15 cellular contexts compared by ENCODE assay signal in genomic region chrX:154049209-154050112, GRCh38. TPM values are rescaled to one million over a fixed set of nuclear protein-coding genes. Genes with fewer than 3 reads are reported as not detected.
A peak's percentile ranks its signal among the peaks of the same experiment; 100 is the strongest.
DNase-seq lines count a peak whose midpoint lies in the region; ATAC-seq and TF ChIP-seq lines count a peak whose summit lies in the region.
"Had no signal": no experiment of that assay in that cellular context is flagged by ENCODE, and none has a peak within 500 bp of the region (broad histone marks: within the 10 kb centered on the region; RNA-seq: fewer than 3 reads in every experiment).

No MANE protein-coding gene starts in this region.

- H3K27ac Mint-ChIP-seq in activated naive CD4-positive, alpha-beta T cell treated with anti-CD3 and anti-CD28 coated beads, Interleukin-2, amount 50 U/mL, for 72 hours: peak overlapping the region; percentile 67 to 89
- peak overlapping the region in 7 of 9 donors; percentile 6 to 86 (median 39) for H3K27ac Mint-ChIP-seq in naive thymus-derived CD4-positive, alpha-beta T cell
- H3K27ac Mint-ChIP-seq: B cell had no signal

- H3K27me3 Mint-ChIP-seq in naive thymus-derived CD4-positive, alpha-beta T cell: no peaks in the 10 kb centered on the region
- H3K27me3 Mint-ChIP-seq: B cell had no signal

- H3K27ac ChIP-seq in left ventricle myocardium inferior (replicated peaks) (peak overlapping the region; percentile 73), right atrium auricular region (no peak overlapping the region), transverse colon (peak overlapping the region in 3 of 4 donors; percentile 17 to 60 (median 24))
- H3K27ac ChIP-seq in naive thymus-derived CD4-positive, alpha-beta T cell (ENCODE audit: low read depth, low read length): no peak overlapping the region
- H3K27ac ChIP-seq: parathyroid adenoma had no signal

- no peak overlapping the region for H3K4me3 Mint-ChIP-seq in naive thymus-derived CD4-positive, alpha-beta T cell
- H3K4me3 Mint-ChIP-seq: B cell had no signal

- no peak for DNase-seq in left ventricle myocardium inferior
- no peak for DNase-seq in right atrium auricular region (ENCODE audit: low spot score)
- no peak for DNase-seq in activated naive CD4-positive, alpha-beta T cell treated with anti-CD3 and anti-CD28 coated beads, Interleukin-2, amount 50 U/mL, for 72 hours (ENCODE audit: low spot score in 2 of 2)
- no peak for DNase-seq in naive thymus-derived CD4-positive, alpha-beta T cell
- no peak for DNase-seq in transverse colon
- no peak for DNase-seq in midbrain (lab: John Stamatoyannopoulos, UW)
- DNase-seq in NCI-H1436 treated with DMSO at 0.1 percent for 48 hours (lab: John Stamatoyannopoulos, UW): no peak
- DNase-seq: activated effector memory CD4-positive, alpha-beta T cell treated with anti-CD3 and anti-CD28 coated beads, Interleukin-2, amount 50 U/mL, for 16 hours; EL; NCI-H1105; NCI-H345; OCI-M1 had no signal

- H3K4me3 ChIP-seq in left ventricle myocardium inferior (no peak overlapping the region), right atrium auricular region (no peak overlapping the region), transverse colon (no peak overlapping the region)
- H3K4me3 ChIP-seq in naive thymus-derived CD4-positive, alpha-beta T cell (ENCODE audit: low read length): no peak overlapping the region

- TF ChIP-seq EP300 in transverse colon (IDR thresholded peaks at IDR 0.05; ENCODE audit: low read depth): no peak

- POLR2A ChIA-PET in naive thymus-derived CD4-positive, alpha-beta T cell (lab: Charles Lee): interaction anchor here (0.8 kb wide), 1 partner anchor 29 kb away, joined by 4 read pairs; no protein-coding TSS in a partner anchor

- TF ChIP-seq POLR2A in transverse colon (IDR thresholded peaks at IDR 0.05): no peak

- WGBS in transverse colon (ENCODE audit: low coverage in 1 of 2), 2 donors: 67 to 74% methylated on average over 4 to 13 of the region's 13 CpGs

- no peaks in the 10 kb centered on the region for H3K9me3 ChIP-seq in left ventricle myocardium inferior (replicated peaks)
- no peaks in the 10 kb centered on the region for H3K9me3 ChIP-seq in right atrium auricular region
- no peaks in the 10 kb centered on the region for H3K9me3 ChIP-seq in naive thymus-derived CD4-positive, alpha-beta T cell (ENCODE audit: control insufficient read depth in 2 of 3, low read length in 3 of 3)
- no peaks in the 10 kb centered on the region for H3K9me3 ChIP-seq in transverse colon

- ATAC-seq in activated naive CD4-positive, alpha-beta T cell treated with anti-CD3 and anti-CD28 coated beads, Interleukin-2, amount 50 U/mL, for 72 hours: no peak
- ATAC-seq in naive thymus-derived CD4-positive, alpha-beta T cell: no peak
- ATAC-seq in GM21717 (IDR thresholded peaks at IDR 0.05; ENCODE audit: unreplicated experiment): no peak

- peaks cover 0 to 15% of the 10 kb centered on the region in 2 donors for H3K36me3 Mint-ChIP-seq in activated naive CD4-positive, alpha-beta T cell treated with anti-CD3 and anti-CD28 coated beads, Interleukin-2, amount 50 U/mL, for 72 hours
- H3K36me3 Mint-ChIP-seq in naive thymus-derived CD4-positive, alpha-beta T cell: peaks cover 0 to 31% (median 11%) of the 10 kb centered on the region in 5 donors

- no peaks in the 10 kb centered on the region for H3K27me3 ChIP-seq in left ventricle myocardium inferior (ENCODE audit: low read depth)
- H3K27me3 ChIP-seq in right atrium auricular region: peaks cover 0 to 3% of the 10 kb centered on the region in 2 donors
- no peaks in the 10 kb centered on the region for H3K27me3 ChIP-seq in naive thymus-derived CD4-positive, alpha-beta T cell (ENCODE audit: control insufficient read depth in 2 of 2, insufficient read depth in 2 of 2, low read length in 2 of 2)
- H3K27me3 ChIP-seq in transverse colon: no peaks in the 10 kb centered on the region

- TF ChIP-seq CTCF in left ventricle myocardium inferior (IDR thresholded peaks at IDR 0.05; ENCODE audit: borderline replicate concordance): no peak
- TF ChIP-seq CTCF in right atrium auricular region (IDR thresholded peaks at IDR 0.05): no peak
- no peak for TF ChIP-seq CTCF in transverse colon (IDR thresholded peaks at IDR 0.05)

- peaks cover 30 to 55% (median 50%) of the 10 kb centered on the region in 7 donors for H3K4me1 Mint-ChIP-seq in naive thymus-derived CD4-positive, alpha-beta T cell

- H3K4me1 ChIP-seq in left ventricle myocardium inferior (peaks cover 75% of the 10 kb centered on the region), right atrium auricular region (peaks cover 0 to 69% of the 10 kb centered on the region in 2 donors), transverse colon (peaks cover 0 to 43% (median 6%) of the 10 kb centered on the region in 4 donors)
- no peaks in the 10 kb centered on the region for H3K4me1 ChIP-seq in naive thymus-derived CD4-positive, alpha-beta T cell (ENCODE audit: control insufficient read depth in 2 of 2, insufficient read depth in 2 of 2, low read length in 2 of 2)

- H3K36me3 ChIP-seq in left ventricle myocardium inferior: no peaks in the 10 kb centered on the region
- no peaks in the 10 kb centered on the region for H3K36me3 ChIP-seq in right atrium auricular region
- peaks cover 0 to 49% (median 7%) of the 10 kb centered on the region in 3 experiments for H3K36me3 ChIP-seq in naive thymus-derived CD4-positive, alpha-beta T cell (ENCODE audit: control insufficient read depth in 2 of 3, insufficient read depth in 3 of 3, low read length in 3 of 3)
- no peaks in the 10 kb centered on the region for H3K36me3 ChIP-seq in transverse colon

- no peaks in the 10 kb centered on the region for H3K9me3 Mint-ChIP-seq in activated naive CD4-positive, alpha-beta T cell treated with anti-CD3 and anti-CD28 coated beads, Interleukin-2, amount 50 U/mL, for 72 hours
- peaks cover 0 to 1% (median 0%) of the 10 kb centered on the region in 11 donors for H3K9me3 Mint-ChIP-seq in naive thymus-derived CD4-positive, alpha-beta T cell

- in situ Hi-C loops in transverse colon (cut with MboI; ENCODE audit: low pct_ligation_motif_present in 1 of 4, low pct_unique_long_range_greater_than_20kb in 1 of 4, low sequenced_read_pairs in 3 of 4): no loop called here

- intact Hi-C loops in left ventricle myocardium inferior (cut with micrococcal nuclease): loop anchor here (5.0 kb wide), 1 partner anchor 37 kb away; no protein-coding TSS in a partner anchor
- intact Hi-C loops in naive thymus-derived CD4-positive, alpha-beta T cell (cut with micrococcal nuclease): loop anchor here (2.0 to 10.0 kb wide), 3 partner anchors 37 to 285 kb away; partner anchors contain the start of genes ARHGAP4 (in 1 of the 2) and PLXNB3 (in 1 of the 2)
- intact Hi-C loops in transverse colon (cut with DNase I; ENCODE audit: low total_unique reads): loop anchor here (5.0 kb wide), 1 partner anchor 37 kb away; no protein-coding TSS in a partner anchor

- CTCF ChIA-PET in naive thymus-derived CD4-positive, alpha-beta T cell (lab: Charles Lee): interaction anchor here (0.5 kb wide), 1 partner anchor 73 kb away, joined by 3 read pairs; no protein-coding TSS in a partner anchor

RNA-seq across cellular contexts. Expression of gene IRAK1, which starts 29.8 kb away (rescaled TPM):
- total RNA-seq in left ventricle myocardium inferior (40.6 TPM), right atrium auricular region (10 to 100 TPM; 27.5 to 37.1 TPM), transverse colon (100 to 1,000 TPM in 2 of 4 donors, 10 to 100 TPM in 2; 64.1 to 155 (median 107) TPM)
- 100 to 1,000 TPM; 104 to 123 TPM for total RNA-seq in activated naive CD4-positive, alpha-beta T cell treated with anti-CD3 and anti-CD28 coated beads, Interleukin-2, amount 50 U/mL, for 72 hours
- total RNA-seq in naive thymus-derived CD4-positive, alpha-beta T cell: 100 to 1,000 TPM in 2 of 5 experiments, 10 to 100 TPM in 3; 50.6 to 120 (median 61.6) TPM
- 10 to 100 TPM; 20.0 to 47.2 TPM for polyA plus RNA-seq in naive thymus-derived CD4-positive, alpha-beta T cell

RNA-seq across cellular contexts. Expression of gene MECP2, which starts 48.1 kb away (rescaled TPM):
- total RNA-seq in left ventricle myocardium inferior (28.3 TPM), right atrium auricular region (10 to 100 TPM; 52.7 to 69.1 TPM), transverse colon (10 to 100 TPM; 22.1 to 53.1 (median 37.8) TPM)
- 10 to 100 TPM; 61.0 to 84.9 TPM for total RNA-seq in activated naive CD4-positive, alpha-beta T cell treated with anti-CD3 and anti-CD28 coated beads, Interleukin-2, amount 50 U/mL, for 72 hours
- total RNA-seq in naive thymus-derived CD4-positive, alpha-beta T cell: 100 to 1,000 TPM in 3 of 5 experiments, 10 to 100 TPM in 2; 72.7 to 155 (median 103) TPM
- 10 to 100 TPM; 12.1 to 22.5 TPM for polyA plus RNA-seq in naive thymus-derived CD4-positive, alpha-beta T cell

Comparison
In these comparisons a context has a peak if more than half of its experiments do, and no peak if none do; other contexts are left out.
1. H3K27ac ChIP-seq: peak in left ventricle myocardium inferior (single experiment) and transverse colon (3 of 4); none in right atrium auricular region (0 of 2) and naive thymus-derived CD4-positive, alpha-beta T cell (single experiment).